8 cellular contexts compared by ENCODE assay signal in the genomic region with DNA sequence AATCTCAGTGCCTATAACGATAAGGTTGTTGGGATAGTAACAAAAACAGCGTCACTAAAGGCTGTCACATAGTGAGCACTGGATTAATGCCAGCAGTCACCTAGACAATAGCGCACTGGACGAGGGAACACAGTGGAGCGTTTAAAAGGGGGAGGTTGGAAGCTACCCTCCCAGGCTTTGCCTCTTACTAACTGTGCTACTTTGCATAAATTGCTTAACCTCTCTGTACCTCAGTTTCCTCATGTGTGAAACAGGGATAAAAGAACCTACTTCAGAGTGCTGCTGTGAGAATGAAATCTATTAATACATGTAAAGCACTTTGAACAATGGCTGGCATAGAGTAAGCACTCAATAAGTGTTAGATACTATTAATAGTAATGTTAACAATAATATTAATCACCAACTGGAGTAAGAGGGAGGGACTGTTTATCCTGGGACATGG. TPM values are rescaled to one million over a fixed set of nuclear protein-coding genes. Genes with fewer than 3 reads are reported as not detected.
DNase-seq lines count a peak whose midpoint lies in the region; ATAC-seq and TF ChIP-seq lines count a peak whose summit lies in the region.

No MANE protein-coding gene starts in this region.

- peaks cover 92% of the 10 kb centered on the region for H3K36me3 Mint-ChIP-seq in activated CD4-positive, alpha-beta T cell treated with anti-CD3 and anti-CD28 coated beads for 36 hours (ENCODE audit: low read depth)

- DNase-seq in activated CD4-positive, alpha-beta T cell treated with anti-CD3 and anti-CD28 coated beads for 36 hours, result no peak
- DNase-seq in activated CD4-positive, alpha-beta T cell treated with anti-CD3 and anti-CD28 coated beads, Interleukin-2, amount 50 U/mL, for 1 hour, result no peak
- DNase-seq in adipocyte (ENCODE audit: low read depth) (peak; percentile 9), left lobe of liver (ENCODE audit: low spot score) (no peak), tibial nerve (ENCODE audit: low spot score in 2 of 2) (peak in 1 of 2 donors; percentile 60)
- no peak for DNase-seq in NK-92 treated with Interleukin-12 subunit alpha and Interleukin-12 subunit beta, amount 100 ng/mL, for 24 hours (lab: John Stamatoyannopoulos, UW)

- no peak overlapping the region for H3K4me3 Mint-ChIP-seq in activated CD4-positive, alpha-beta T cell treated with anti-CD3 and anti-CD28 coated beads for 36 hours

- POLR2A ChIA-PET in activated CD4-positive, alpha-beta T cell treated with anti-CD3 and anti-CD28 coated beads for 36 hours (lab: Charles Lee), result interaction anchor here (0.6 kb wide), 1 partner anchor 38 kb away, joined by 5 read pairs; no protein-coding TSS in a partner anchor

- ATAC-seq in activated CD4-positive, alpha-beta T cell treated with anti-CD3 and anti-CD28 coated beads for 36 hours, result no peak
- peak; percentile 60 for ATAC-seq in left lobe of liver
- no peak for ATAC-seq in GM21447 (IDR thresholded peaks at IDR 0.05; ENCODE audit: unreplicated experiment)
- no peak for ATAC-seq in activated CD4-positive, CD25-positive, alpha-beta regulatory T cell treated with anti-CD3 and anti-CD28 coated beads, Interleukin-2, amount 50 U/mL, for 24 hours

- H3K27ac Mint-ChIP-seq in activated CD4-positive, alpha-beta T cell treated with anti-CD3 and anti-CD28 coated beads for 36 hours, result peak overlapping the region; percentile 72

- H3K27me3 ChIP-seq in adipocyte (replicated peaks; ENCODE audit: control insufficient read depth, insufficient read depth, low read length) (no peaks in the 10 kb centered on the region), tibial nerve (no peaks in the 10 kb centered on the region)

- TF ChIP-seq CTCF in tibial nerve (IDR thresholded peaks at IDR 0.05), result no peak

- H3K9me3 ChIP-seq in adipocyte (ENCODE audit: control insufficient read depth, low read length) (no peaks in the 10 kb centered on the region), tibial nerve (no peaks in the 10 kb centered on the region)

- peaks cover 65% of the 10 kb centered on the region for H3K36me3 ChIP-seq in adipocyte (ENCODE audit: control insufficient read depth, insufficient read depth, low read length, severe bottlenecking)
- H3K36me3 ChIP-seq in tibial nerve, result peaks cover 0 to 26% (median 0%) of the 10 kb centered on the region in 3 donors

- TF ChIP-seq EP300 in tibial nerve (IDR thresholded peaks at IDR 0.05), result no peak

- intact Hi-C loops in activated CD4-positive, alpha-beta T cell treated with anti-CD3 and anti-CD28 coated beads for 36 hours (cut with DNase I, micrococcal nuclease), result no loop called here

- peaks cover 83% of the 10 kb centered on the region for H3K4me1 ChIP-seq in adipocyte (ENCODE audit: control insufficient read depth, insufficient read depth, low read length)
- peaks cover 5 to 93% (median 82%) of the 10 kb centered on the region in 4 donors for H3K4me1 ChIP-seq in tibial nerve

- H3K4me3 ChIP-seq in adipocyte (ENCODE audit: low read length) (peak overlapping the region; percentile 73), tibial nerve (no peak overlapping the region)

- no peak for TF ChIP-seq POLR2A in tibial nerve (IDR thresholded peaks at IDR 0.05)

- CTCF ChIA-PET in activated CD4-positive, alpha-beta T cell treated with anti-CD3 and anti-CD28 coated beads for 36 hours (lab: Charles Lee), result interaction anchor here (1.0 to 2.5 kb wide), 4 partner anchors 12 to 149 kb away, joined by 3 to 14 read pairs (median 4); no protein-coding TSS in a partner anchor

- no peaks in the 10 kb centered on the region for H3K9me3 Mint-ChIP-seq in activated CD4-positive, alpha-beta T cell treated with anti-CD3 and anti-CD28 coated beads for 36 hours (ENCODE audit: low read depth)

- H3K27me3 Mint-ChIP-seq in activated CD4-positive, alpha-beta T cell treated with anti-CD3 and anti-CD28 coated beads for 36 hours, result no peaks in the 10 kb centered on the region

- peaks cover 88% of the 10 kb centered on the region for H3K4me1 Mint-ChIP-seq in activated CD4-positive, alpha-beta T cell treated with anti-CD3 and anti-CD28 coated beads for 36 hours

- 26 to 29% methylated on average over 5 of the region's 5 CpGs for WGBS in tibial nerve, 2 donors

- peak overlapping the region; percentile 90 to 100 (median 100) for H3K27ac ChIP-seq in tibial nerve

- H3K9ac ChIP-seq in adipocyte (ENCODE audit: low read length), result peak overlapping the region; percentile 91

RNA-seq across cellular contexts. Expression of gene BCL2L1, which starts 10.5 kb away (rescaled TPM):
- total RNA-seq in activated CD4-positive, alpha-beta T cell treated with anti-CD3 and anti-CD28 coated beads for 36 hours, result 100 to 1,000 TPM; 107 to 121 TPM
- total RNA-seq in left lobe of liver (35.0 TPM), tibial nerve (100 to 1,000 TPM; 105 to 138 (median 119) TPM)

RNA-seq across cellular contexts. Expression of gene TPX2, which starts 27.0 kb away (rescaled TPM):
- 100 to 1,000 TPM; 137 to 179 TPM for total RNA-seq in activated CD4-positive, alpha-beta T cell treated with anti-CD3 and anti-CD28 coated beads for 36 hours
- total RNA-seq in left lobe of liver (2.0 TPM), tibial nerve (1 to 10 TPM in 1 of 4 donors, under 1 TPM in 3; 0.21 to 2.7 (median 0.40) TPM)

Comparison
In these comparisons a context has a peak if more than half of its experiments do, and no peak if none do; other contexts are left out.
1. RNA of gene TPX2, which starts 27.0 kb away (total RNA-seq): 137 to 179 TPM in activated CD4-positive, alpha-beta T cell treated with anti-CD3 and anti-CD28 coated beads for 36 hours; 2.0 TPM in left lobe of liver (single experiment) and 0.21 to 2.7 TPM in tibial nerve; every median in the first group is over 10 times any median in the second.